Comparison of ENCODE assay signal across 8 cellular contexts in the genomic region with DNA sequence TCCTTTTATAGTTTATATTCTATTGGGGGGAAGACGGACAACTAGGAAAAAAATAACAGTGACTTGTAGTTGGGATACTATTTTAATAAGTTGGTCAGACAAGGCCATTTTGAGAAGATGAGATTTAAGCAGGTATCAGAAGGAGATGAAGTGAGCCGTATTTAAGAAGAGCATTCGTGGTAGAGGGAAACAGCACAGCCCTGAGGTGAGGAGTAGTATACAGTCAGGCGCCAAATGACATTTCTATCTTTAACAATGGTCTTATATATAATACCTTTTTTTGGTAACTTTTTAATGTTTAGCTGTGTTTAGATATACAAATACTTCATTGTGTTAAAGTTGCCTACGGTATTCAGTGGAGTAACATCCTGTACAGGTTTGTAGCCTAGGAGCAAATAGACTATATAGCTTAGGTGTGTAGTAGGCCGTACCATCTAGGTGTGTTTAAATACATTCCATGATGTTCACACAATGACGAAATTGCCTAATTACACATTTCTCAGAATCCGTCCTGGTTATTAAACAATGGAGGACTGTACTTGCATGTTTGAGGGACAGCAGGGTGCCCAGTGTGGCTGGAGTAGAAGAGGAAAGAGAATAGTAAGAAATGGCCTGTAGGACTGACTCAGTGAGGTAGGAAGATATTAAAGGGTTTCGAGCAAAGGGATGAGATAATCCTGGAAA. TPM values are rescaled to one million over a fixed set of nuclear protein-coding genes. Genes with fewer than 3 reads are reported as not detected.
DNase-seq lines count a peak whose midpoint lies in the region; ATAC-seq and TF ChIP-seq lines count a peak whose summit lies in the region.

No MANE protein-coding gene starts in this region.

- intact Hi-C loops in breast epithelium (cut with DNase I; ENCODE audit: low total_unique reads): no loop called here

- peaks cover 0 to 16% of the 10 kb centered on the region in 2 donors for H3K4me1 ChIP-seq in breast epithelium

- no peaks in the 10 kb centered on the region for H3K27me3 Mint-ChIP-seq in naive B cell

- H3K4me3 ChIP-seq in GM08714 (ENCODE audit: low read length) (peak overlapping the region; percentile 96), NB4 (ENCODE audit: low read depth, low read length) (peak overlapping the region; percentile 93), breast epithelium (peak overlapping the region; percentile 69 to 94 (median 84))

- peak overlapping the region; percentile 34 to 92 for H3K27ac ChIP-seq in breast epithelium

- H3K27me3 ChIP-seq in breast epithelium: no peaks in the 10 kb centered on the region

- TF ChIP-seq CTCF in NB4 (IDR thresholded peaks at IDR 0.05; ENCODE audit: low read depth, low read length): no peak
- TF ChIP-seq CTCF in breast epithelium (IDR thresholded peaks at IDR 0.05): no peak

- DNase-seq in NB4 (ENCODE audit: low read depth) (peak; percentile 30), breast epithelium (ENCODE audit: low spot score in 2 of 2) (no peak), naive B cell (no peak), islet precursor cell (no peak), UCSD-AML1 (lab: John Stamatoyannopoulos, UW; ENCODE audit: unreplicated experiment) (no peak)

- no peaks in the 10 kb centered on the region for H3K9me3 ChIP-seq in breast epithelium

- H3K27ac Mint-ChIP-seq in naive B cell: peak overlapping the region in 5 of 6 donors; percentile 41 to 95 (median 90)

- H3K4me3 Mint-ChIP-seq in naive B cell: peak overlapping the region; percentile 43 to 98 (median 92)

- H3K36me3 ChIP-seq in breast epithelium: no peaks in the 10 kb centered on the region

- H3K4me1 Mint-ChIP-seq in naive B cell: peaks cover 22 to 45% (median 32%) of the 10 kb centered on the region in 3 donors

- peaks cover 0 to 13% (median 3%) of the 10 kb centered on the region in 7 donors for H3K9me3 Mint-ChIP-seq in naive B cell

- TF ChIP-seq POLR2A in NB4 (IDR thresholded peaks at IDR 0.05; ENCODE audit: extremely low read depth, insufficient read length) (no peak), breast epithelium (IDR thresholded peaks at IDR 0.05) (no peak)

- ATAC-seq in naive B cell (ENCODE audit: low read depth in 2 of 2) (no peak), esophagus mucosa (no peak), HG03432 (IDR thresholded peaks at IDR 0.05; ENCODE audit: unreplicated experiment) (no peak)

- peaks cover 0 to 4% of the 10 kb centered on the region in 2 donors for H3K36me3 Mint-ChIP-seq in naive B cell

RNA-seq across cellular contexts. Expression of a gene that starts 1.6 kb away (rescaled TPM):
- total RNA-seq in breast epithelium (100 to 1,000 TPM; 132 to 214 (median 175) TPM), esophagus mucosa (25.4 TPM)
- polyA plus RNA-seq in naive B cell (ENCODE audit: low read depth in 6 of 6): 10 to 100 TPM in 1 of 6 donors, 1 to 10 TPM in 5; 6.2 to 21.9 (median 8.4) TPM

RNA-seq across cellular contexts. Expression of a gene that starts 11.4 kb away (rescaled TPM):
- total RNA-seq in breast epithelium (10 to 100 TPM; 19.8 to 29.5 (median 23.7) TPM), esophagus mucosa (20.2 TPM)
- polyA plus RNA-seq in naive B cell (ENCODE audit: low read depth in 6 of 6): 100 to 1,000 TPM; 111 to 142 (median 131) TPM

RNA-seq across cellular contexts. Expression of a gene that starts 20.3 kb away (rescaled TPM):
- total RNA-seq in breast epithelium (10 to 100 TPM; 48.8 to 68.8 (median 61.9) TPM), esophagus mucosa (17.4 TPM)
- 10 to 100 TPM; 25.1 to 39.0 (median 31.3) TPM for polyA plus RNA-seq in naive B cell (ENCODE audit: low read depth in 6 of 6)

RNA-seq across cellular contexts. Expression of a gene that starts 51.5 kb away (rescaled TPM):
- total RNA-seq in breast epithelium: 10 to 100 TPM; 18.0 to 61.8 (median 45.2) TPM
- polyA plus RNA-seq in naive B cell (ENCODE audit: low read depth in 6 of 6): not detected
- total RNA-seq in esophagus mucosa: 3.7 TPM
